In genomic region chr9:73179594-73179993, GRCh38 we compare ENCODE assay signal across 10 cellular contexts. TPM values are rescaled to one million over a fixed set of nuclear protein-coding genes. Genes with fewer than 3 reads are reported as not detected.
DNase-seq lines count a peak whose midpoint lies in the region; ATAC-seq and TF ChIP-seq lines count a peak whose summit lies in the region.
"Had no signal": no experiment of that assay in that cellular context is flagged by ENCODE, and none has a peak within 500 bp of the region (broad histone marks: within the 10 kb centered on the region; RNA-seq: fewer than 3 reads in every experiment).

No MANE protein-coding gene starts in this region.

- no peak overlapping the region for H3K4me3 Mint-ChIP-seq in osteocyte (ENCODE audit: unreplicated experiment)

- intact Hi-C loops in left lung (cut with DNase I), result no loop called here

- H3K4me1 Mint-ChIP-seq in osteocyte (ENCODE audit: unreplicated experiment), result peaks cover 27% of the 10 kb centered on the region

- H3K9me3 Mint-ChIP-seq in osteocyte (ENCODE audit: unreplicated experiment), result no peaks in the 10 kb centered on the region
- H3K9me3 Mint-ChIP-seq: activated T-helper 2 cell treated with anti-CD3 and anti-CD28 coated beads, Interferon-gamma antibody, Interleukin-2, Interleukin-4, amounts not matched to agents 10 μg/mL and 5 μg/mL and 100 μg/mL, durations not matched to agents 14 hours and 24 hours and 36 hours had no signal

- ATAC-seq in GM19023 (IDR thresholded peaks at IDR 0.05; ENCODE audit: unreplicated experiment) (peak; percentile 49), HG03442 (IDR thresholded peaks at IDR 0.05; ENCODE audit: unreplicated experiment) (peak; percentile 63), left lung (no peak), HG02571 (IDR thresholded peaks at IDR 0.05; ENCODE audit: unreplicated experiment) (no peak)

- H3K27me3 Mint-ChIP-seq in osteocyte (ENCODE audit: unreplicated experiment), result no peaks in the 10 kb centered on the region

- H3K27me3 ChIP-seq in left lung, result no peaks in the 10 kb centered on the region

- H3K36me3 Mint-ChIP-seq in osteocyte (ENCODE audit: unreplicated experiment), result no peaks in the 10 kb centered on the region

- no peaks in the 10 kb centered on the region for H3K36me3 ChIP-seq in left lung

- H3K4me1 ChIP-seq in left lung, result no peaks in the 10 kb centered on the region

- no peak for TF ChIP-seq CTCF in osteocyte (IDR thresholded peaks at IDR 0.05)
- no peak for TF ChIP-seq CTCF in left lung (IDR thresholded peaks at IDR 0.05)

- H3K4me3 ChIP-seq in left lung, result no peak overlapping the region

- DNase-seq in astrocyte of the hippocampus (ENCODE audit: low read depth, low spot score) (peak; percentile 67), osteocyte (ENCODE audit: extremely low spot score, unreplicated experiment) (no peak), left lung (no peak), occipital lobe (lab: John Stamatoyannopoulos, UW) (no peak)
- DNase-seq: dermis blood vessel endothelial cell, islet precursor cell had no signal

- no peak overlapping the region for H3K27ac ChIP-seq in left lung

- no peaks in the 10 kb centered on the region for H3K9me3 ChIP-seq in left lung

- peak overlapping the region; percentile 40 for H3K27ac Mint-ChIP-seq in osteocyte (ENCODE audit: unreplicated experiment)
- H3K27ac Mint-ChIP-seq: activated T-helper 2 cell treated with anti-CD3 and anti-CD28 coated beads, Interferon-gamma antibody, Interleukin-2, Interleukin-4, amounts not matched to agents 10 μg/mL and 5 μg/mL and 100 μg/mL, durations not matched to agents 14 hours and 24 hours and 36 hours had no signal

RNA-seq across cellular contexts. Expression of gene ANXA1, which starts 27.9 kb away (rescaled TPM):
- 193 and 237 TPM in 2 replicates for total RNA-seq in osteocyte
- total RNA-seq in left lung, result 100 to 1,000 TPM; 387 to 563 TPM
- total RNA-seq in occipital lobe, result 27.0 TPM

Comparison
In these comparisons a context has a peak if more than half of its experiments do, and no peak if none do; other contexts are left out.
1. ATAC-seq: peak in GM19023 (single experiment) and HG03442 (single experiment); none in left lung (single experiment) and HG02571 (single experiment).